In genomic region chr5:112203229-112203628, GRCh38 we compare ENCODE assay signal across 1 cellular context.
TF ChIP-seq lines count a peak whose summit lies in the region.

No MANE protein-coding gene starts in this region.

TF ChIP-seq in GM12878, 131 proteins besides CTCF, POLR2A, EP300 and RAD21 (continued from another document):
- TF ChIP-seq ZNF24 (IDR thresholded peaks at IDR 0.05): no peak
- no peak for TF ChIP-seq ATF7 (IDR thresholded peaks at IDR 0.05; ENCODE audit: low read depth)
- TF ChIP-seq PKNOX1 (IDR thresholded peaks at IDR 0.05): 0 out of 2 replicates have a peak, but pooled peaks have one; percentile 26
- peak; percentile 62 for TF ChIP-seq JUNB (IDR thresholded peaks at IDR 0.05)
- no peak for TF ChIP-seq CHD2 (IDR thresholded peaks at IDR 0.05; ENCODE audit: borderline replicate concordance, low read depth, low read length)
- no peak for TF ChIP-seq ZNF207 (IDR thresholded peaks at IDR 0.05; ENCODE audit: borderline replicate concordance)
- no peak for TF ChIP-seq NRF1 (conservative IDR thresholded peaks at IDR 0.05; ENCODE audit: low read depth, low read length)
- TF ChIP-seq EED (IDR thresholded peaks at IDR 0.05; ENCODE audit: low read depth): no peak
- no peak for TF ChIP-seq USF2 (IDR thresholded peaks at IDR 0.05; ENCODE audit: borderline replicate concordance, low read depth, low read length)
- no peak for TF ChIP-seq ASH2L (IDR thresholded peaks at IDR 0.05; ENCODE audit: borderline replicate concordance, low read depth)
- no peak for TF ChIP-seq ETV6 (conservative IDR thresholded peaks at IDR 0.05 in 1 of 2, IDR thresholded peaks at IDR 0.05 in 1 of 2; ENCODE audit: borderline replicate concordance in 1 of 2, low read depth in 1 of 2)
- TF ChIP-seq BRCA1 (IDR thresholded peaks at IDR 0.05; ENCODE audit: low read depth, low read length): no peak
- no peak for TF ChIP-seq SKIL (IDR thresholded peaks at IDR 0.05; ENCODE audit: low read depth, poor library complexity, severe bottlenecking)
- no peak for TF ChIP-seq SMC3 (IDR thresholded peaks at IDR 0.05; ENCODE audit: borderline replicate concordance, low read length)
- no peak for TF ChIP-seq RAD51 (IDR thresholded peaks at IDR 0.05)
- no peak for TF ChIP-seq SUPT20H (IDR thresholded peaks at IDR 0.05; ENCODE audit: borderline replicate concordance, control insufficient read depth, low read depth, low read length)
- no peak for TF ChIP-seq USF1 (IDR thresholded peaks at IDR 0.05; ENCODE audit: borderline replicate concordance, extremely low read length, insufficient read depth, low read depth, low read length)
- no peak for TF ChIP-seq TCF7 (IDR thresholded peaks at IDR 0.05; ENCODE audit: borderline replicate concordance)
